15 cellular contexts compared by ENCODE assay signal in the genomic region with DNA sequence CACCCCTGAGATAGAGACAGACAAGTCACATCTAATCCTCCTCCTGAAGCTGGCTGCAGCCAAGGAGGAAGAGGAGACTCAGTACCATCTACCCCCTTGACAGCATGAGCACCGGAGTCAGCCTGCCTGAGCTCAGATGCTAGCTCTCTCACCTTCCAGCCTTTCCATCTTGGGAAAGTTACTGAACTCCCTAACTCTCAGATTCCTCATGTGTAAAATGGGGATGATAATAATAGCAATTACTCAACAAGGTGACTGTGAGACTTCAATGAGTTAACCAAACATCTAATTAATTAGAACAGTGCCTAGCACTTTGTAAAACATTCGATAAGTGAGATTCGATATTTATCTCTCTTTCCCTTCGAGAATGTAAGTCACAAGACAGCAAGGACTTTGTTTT. TPM values are rescaled to one million over a fixed set of nuclear protein-coding genes. Genes with fewer than 3 reads are reported as not detected.
DNase-seq lines count a peak whose midpoint lies in the region; ATAC-seq, FAIRE-seq and TF ChIP-seq lines count a peak whose summit lies in the region.
"Had no signal": no experiment of that assay in that cellular context is flagged by ENCODE, and none has a peak within 500 bp of the region (broad histone marks: within the 10 kb centered on the region; RNA-seq: fewer than 3 reads in every experiment).

No MANE protein-coding gene starts in this region.

- H3K27me3 Mint-ChIP-seq in activated T-helper 17 cell treated with anti-CD3 and anti-CD28 coated beads, Interleukin-2, amount 50 U/mL, for 72 hours, result no peaks in the 10 kb centered on the region
- no peaks in the 10 kb centered on the region for H3K27me3 Mint-ChIP-seq in naive thymus-derived CD4-positive, alpha-beta T cell
- no peaks in the 10 kb centered on the region for H3K27me3 Mint-ChIP-seq in effector memory CD8-positive, alpha-beta T cell

- H3K4me1 ChIP-seq in HepG2 (ENCODE audit: insufficient read depth, low read length) (peaks cover 83% of the 10 kb centered on the region), right lobe of liver (peaks cover 0 to 42% (median 8%) of the 10 kb centered on the region in 4 donors)
- peaks cover 29 to 48% of the 10 kb centered on the region in 2 donors for H3K4me1 ChIP-seq in naive thymus-derived CD4-positive, alpha-beta T cell (ENCODE audit: control insufficient read depth in 2 of 2, insufficient read depth in 2 of 2, low read length in 2 of 2)

- H3K9ac ChIP-seq in HepG2 (ENCODE audit: insufficient read depth, low read depth, low read length), result no peak overlapping the region

- POLR2A ChIA-PET in HepG2 (lab: Yijun Ruan, JAX), result no interaction called here
- POLR2A ChIA-PET in naive thymus-derived CD4-positive, alpha-beta T cell (lab: Charles Lee), result interaction anchor here (0.8 to 2.0 kb wide), 2 partner anchors 11 to 72 kb away, joined by 3 to 6 read pairs; no protein-coding TSS in a partner anchor

- no TSS peak for BruUV-seq in HepG2 (replicated peaks; lab: Mats Ljungman, UMichigan)

- H3K4me3 Mint-ChIP-seq in activated T-helper 17 cell treated with anti-CD3 and anti-CD28 coated beads, Interleukin-2, amount 50 U/mL, for 72 hours, result peak overlapping the region; percentile 32
- peak overlapping the region in 8 of 10 donors; percentile 6 to 71 (median 54) for H3K4me3 Mint-ChIP-seq in naive thymus-derived CD4-positive, alpha-beta T cell
- no peak overlapping the region for H3K4me3 Mint-ChIP-seq in effector memory CD8-positive, alpha-beta T cell

- H3K9me3 Mint-ChIP-seq in activated T-helper 17 cell treated with anti-CD3 and anti-CD28 coated beads, Interleukin-2, amount 50 U/mL, for 72 hours, result no peaks in the 10 kb centered on the region
- no peaks in the 10 kb centered on the region for H3K9me3 Mint-ChIP-seq in naive thymus-derived CD4-positive, alpha-beta T cell
- no peaks in the 10 kb centered on the region for H3K9me3 Mint-ChIP-seq in effector memory CD8-positive, alpha-beta T cell

- TF ChIP-seq RAD21 in HepG2 (CRISPR knock-in tag; IDR thresholded peaks at IDR 0.05), result no peak

- in situ Hi-C loops in HepG2 (cut with HindIII; ENCODE audit: extremely low pct_ligation_motif_present, low pct_unique_long_range_greater_than_20kb), result loop anchor here (10.0 kb wide), 1 partner anchor 134 kb away; no protein-coding TSS in a partner anchor

- no peak overlapping the region for H3K27ac Mint-ChIP-seq in activated T-helper 17 cell treated with anti-CD3 and anti-CD28 coated beads, Interleukin-2, amount 50 U/mL, for 72 hours
- peak overlapping the region in 1 of 9 donors; percentile 77 for H3K27ac Mint-ChIP-seq in naive thymus-derived CD4-positive, alpha-beta T cell
- H3K27ac Mint-ChIP-seq in effector memory CD8-positive, alpha-beta T cell, result no peak overlapping the region

- 88% methylated on average over 4 of the region's 4 CpGs for WGBS in HepG2 (ENCODE audit: low lambda C conversion rate)
- 36% methylated on average over 4 of the region's 4 CpGs for WGBS in right lobe of liver (ENCODE audit: insufficient coverage, low coverage, low lambda C conversion rate, missing lambda C conversion rate)

- H3K27ac ChIP-seq in HepG2 (ENCODE audit: extremely low read length, insufficient read depth, low read length) (no peak overlapping the region), right lobe of liver (no peak overlapping the region)
- no peak overlapping the region for H3K27ac ChIP-seq in naive thymus-derived CD4-positive, alpha-beta T cell (ENCODE audit: low read depth, low read length)
- H3K27ac ChIP-seq: Peyer's patch had no signal

- no peak for FAIRE-seq in HepG2 (lab: Jason Lieb, UNC)
- FAIRE-seq: H54 had no signal

- H3K36me3 Mint-ChIP-seq in activated T-helper 17 cell treated with anti-CD3 and anti-CD28 coated beads, Interleukin-2, amount 50 U/mL, for 72 hours (ENCODE audit: low read depth), result peaks cover 23% of the 10 kb centered on the region
- H3K36me3 Mint-ChIP-seq in naive thymus-derived CD4-positive, alpha-beta T cell, result peaks cover 0 to 11% (median 6%) of the 10 kb centered on the region in 5 donors
- H3K36me3 Mint-ChIP-seq in effector memory CD8-positive, alpha-beta T cell (ENCODE audit: insufficient read depth), result peaks cover 12% of the 10 kb centered on the region

- CTCF ChIA-PET in HepG2 (lab: Yijun Ruan, JAX; ENCODE audit: low intra/inter-chr PET ratio, low total read pairs), result no interaction called here
- CTCF ChIA-PET in naive thymus-derived CD4-positive, alpha-beta T cell (lab: Charles Lee), result interaction anchor here (0.6 kb wide), 1 partner anchor 153 kb away, joined by 5 read pairs; no protein-coding TSS in a partner anchor

- TF ChIP-seq EP300 in HepG2 (IDR thresholded peaks at IDR 0.05; ENCODE audit: low read depth in 2 of 2, low read length in 2 of 2) (no peak), HepG2 (CRISPR knock-in tag; IDR thresholded peaks at IDR 0.05; ENCODE audit: borderline replicate concordance) (no peak)

- peaks cover 96% of the 10 kb centered on the region for H3K79me2 ChIP-seq in HepG2 (ENCODE audit: insufficient read depth, low read length)

- peaks cover 34% of the 10 kb centered on the region for H3K4me1 Mint-ChIP-seq in activated T-helper 17 cell treated with anti-CD3 and anti-CD28 coated beads, Interleukin-2, amount 50 U/mL, for 72 hours
- peaks cover 36 to 91% (median 83%) of the 10 kb centered on the region in 7 donors for H3K4me1 Mint-ChIP-seq in naive thymus-derived CD4-positive, alpha-beta T cell
- peaks cover 32 to 38% of the 10 kb centered on the region in 2 donors for H3K4me1 Mint-ChIP-seq in effector memory CD8-positive, alpha-beta T cell (ENCODE audit: low read depth in 2 of 2)

- peak overlapping the region; percentile 51 for H3K4me2 ChIP-seq in HepG2 (ENCODE audit: low read depth, low read length)

- no peak for ATAC-seq in HepG2
- no peak for ATAC-seq in right lobe of liver
- no peak for ATAC-seq in activated T-helper 17 cell treated with anti-CD3 and anti-CD28 coated beads, Interleukin-2, amount 50 U/mL, for 72 hours (replicated peaks)
- ATAC-seq in naive thymus-derived CD4-positive, alpha-beta T cell, result no peak
- no peak for ATAC-seq in effector memory CD8-positive, alpha-beta T cell (replicated peaks)
- ATAC-seq: Right ventricle myocardium inferior had no signal

- H4K20me1 ChIP-seq in HepG2 (ENCODE audit: insufficient read depth, low read length), result peaks cover 92% of the 10 kb centered on the region

- no peak overlapping the region for H3K4me3 ChIP-seq in HepG2 (replicated peaks in 1 of 3; ENCODE audit: insufficient read depth in 1 of 3, low read depth in 2 of 3, low read length in 3 of 3)
- no peak overlapping the region for H3K4me3 ChIP-seq in right lobe of liver
- no peak overlapping the region for H3K4me3 ChIP-seq in naive thymus-derived CD4-positive, alpha-beta T cell (ENCODE audit: low read length)
- H3K4me3 ChIP-seq: Peyer's patch had no signal

- no peak for DNase-seq in HepG2 (ENCODE audit: low spot score)
- no peak for DNase-seq in right lobe of liver
- no peak for DNase-seq in naive thymus-derived CD4-positive, alpha-beta T cell
- no peak for DNase-seq in effector memory CD8-positive, alpha-beta T cell
- DNase-seq in NCI-H2029 treated with DMSO at 0.1 percent for 48 hours (lab: John Stamatoyannopoulos, UW), result no peak
- DNase-seq in T-helper 1 cell, result no peak
- DNase-seq: Calu3, DMS53, NCI-H1105 treated with DMSO at 0.1 percent for 48 hours, NCI-H187, NCI-H526 treated with DMSO at 0.1 percent for 48 hours, Peyer's patch had no signal

- no peak for TF ChIP-seq CTCF in HepG2 (CRISPR knock-in tag; IDR thresholded peaks at IDR 0.05)
- no peak for TF ChIP-seq CTCF in right lobe of liver (IDR thresholded peaks at IDR 0.05)

- no peaks in the 10 kb centered on the region for H3K9me3 ChIP-seq in HepG2 (ENCODE audit: low read length)
- no peaks in the 10 kb centered on the region for H3K9me3 ChIP-seq in right lobe of liver
- H3K9me3 ChIP-seq in naive thymus-derived CD4-positive, alpha-beta T cell (ENCODE audit: control insufficient read depth in 2 of 3, low read length in 3 of 3), result no peaks in the 10 kb centered on the region
- H3K9me3 ChIP-seq: Peyer's patch had no signal

- intact Hi-C loops in HepG2 (cut with micrococcal nuclease; ENCODE audit: unreplicated experiment) (no loop called here), right lobe of liver (cut with DNase I) (loop anchor here in 1 of 2 donors (10.0 kb wide), 1 partner anchor 106 kb away; a partner anchor contains a TSS)
- intact Hi-C loops in naive thymus-derived CD4-positive, alpha-beta T cell (cut with micrococcal nuclease), result loop anchor here in 1 of 2 donors (10.0 kb wide), 1 partner anchor 396 kb away; a partner anchor contains a TSS

- H2AFZ ChIP-seq in HepG2 (ENCODE audit: low read length), result no peak overlapping the region

- H3K27me3 ChIP-seq in HepG2 (ENCODE audit: control insufficient read depth in 1 of 2, insufficient read depth in 2 of 2, low read length in 2 of 2) (no peaks in the 10 kb centered on the region), right lobe of liver (no peaks in the 10 kb centered on the region)
- H3K27me3 ChIP-seq in naive thymus-derived CD4-positive, alpha-beta T cell (ENCODE audit: control insufficient read depth in 2 of 2, insufficient read depth in 2 of 2, low read length in 2 of 2), result no peaks in the 10 kb centered on the region
- H3K27me3 ChIP-seq: Peyer's patch had no signal

- TF ChIP-seq POLR2A in HepG2 (IDR thresholded peaks at IDR 0.05; ENCODE audit: insufficient read depth in 1 of 2, low read depth in 2 of 2, low read length in 2 of 2) (no peak), right lobe of liver (IDR thresholded peaks at IDR 0.05) (no peak)

- H3K36me3 ChIP-seq in HepG2 (replicated peaks in 1 of 2; ENCODE audit: control insufficient read depth in 1 of 2, insufficient read depth in 2 of 2, low read length in 2 of 2) (peaks cover 1 to 14% of the 10 kb centered on the region in 2 experiments; a peak in 1 of 5 replicates), right lobe of liver (no peaks in the 10 kb centered on the region)
- H3K36me3 ChIP-seq in naive thymus-derived CD4-positive, alpha-beta T cell (ENCODE audit: control insufficient read depth in 2 of 3, insufficient read depth in 3 of 3, low read length in 3 of 3), result no peaks in the 10 kb centered on the region
- H3K36me3 ChIP-seq: Peyer's patch had no signal

RNA-seq across cellular contexts. Expression of a gene that starts 6.4 kb away (rescaled TPM):
- total RNA-seq in HepG2 (2016; rRNA removed; fragmentation: Illumina TruSeq; extraction: Trizol), result 10.8 and 15.0 TPM in 2 replicates
- 1.8 and 2.0 TPM in 2 replicates for total RNA-seq in HepG2 (2016; cell fraction: cytosol; rRNA removed; fragmentation: Illumina TruSeq; extraction: Trizol; ENCODE audit: low read depth)
- 10.8 and 15.2 TPM in 2 replicates for total RNA-seq in HepG2 (2016; cell fraction: insoluble cytoplasmic fraction; rRNA removed; fragmentation: Illumina TruSeq; extraction: Trizol)
- total RNA-seq in HepG2 (2016; cell fraction: membrane; rRNA removed; fragmentation: Illumina TruSeq; extraction: Trizol), result 3.6 and 4.1 TPM in 2 replicates
- total RNA-seq in HepG2 (2016; cell fraction: nucleus; rRNA removed; fragmentation: Illumina TruSeq; extraction: Trizol), result 20.9 and 24.0 TPM in 2 replicates
- polyA plus RNA-seq in HepG2 (2011; rRNA removed), result 15.7 and 16.8 TPM in 2 replicates
- 8.4 and 9.9 TPM in 2 replicates for polyA plus RNA-seq in HepG2 (2011; cell fraction: cytosol; rRNA removed)
- 61.8 and 62.8 TPM in 2 replicates for polyA plus RNA-seq in HepG2 (2011; cell fraction: nucleus; rRNA removed)
- 16.1 and 18.5 TPM in 2 replicates for polyA plus RNA-seq in HepG2 (2012)
- polyA plus RNA-seq in HepG2 (2016; cell fraction: cytosol; fragmentation: Illumina TruSeq; extraction: Trizol; ENCODE audit: low read depth), result 0.14 and 0.46 TPM in 2 replicates
- polyA plus RNA-seq in HepG2 (2016; cell fraction: insoluble cytoplasmic fraction; fragmentation: Illumina TruSeq; extraction: Trizol; ENCODE audit: low read depth), result 7.0 and 7.1 TPM in 2 replicates
- polyA plus RNA-seq in HepG2 (2016; cell fraction: membrane; fragmentation: Illumina TruSeq; extraction: Trizol; ENCODE audit: low read depth), result 1.5 and 1.6 TPM in 2 replicates
- polyA plus RNA-seq in HepG2 (2016; cell fraction: nucleus; fragmentation: Illumina TruSeq; extraction: Trizol; ENCODE audit: insufficient read depth, low read depth), result 19.4 and 21.7 TPM in 2 replicates
- polyA minus RNA-seq in HepG2 (2011; rRNA and poly(A)+ RNA removed; ENCODE audit: low replicate concordance), result 4.4 and 44.0 TPM in 2 replicates
- polyA minus RNA-seq in HepG2 (2011; cell fraction: cytosol; rRNA and poly(A)+ RNA removed), result 30.4 and 36.9 TPM in 2 replicates
- 140 TPM in 2 replicates for polyA minus RNA-seq in HepG2 (2011; cell fraction: nucleus; rRNA and poly(A)+ RNA removed)
- 10 to 100 TPM in 1 of 6 experiments, 1 to 10 TPM in 5; 3.7 to 10.7 (median 6.8) TPM for total RNA-seq in right lobe of liver
- 10 to 100 TPM; 31.1 to 48.7 TPM for total RNA-seq in activated T-helper 17 cell treated with anti-CD3 and anti-CD28 coated beads, Interleukin-2, amount 50 U/mL, for 72 hours
- 10 to 100 TPM; 24.0 to 62.5 (median 50.3) TPM for total RNA-seq in naive thymus-derived CD4-positive, alpha-beta T cell
- 1 to 10 TPM; 5.4 to 6.0 TPM for polyA plus RNA-seq in naive thymus-derived CD4-positive, alpha-beta T cell

Comparison
In these comparisons a context has a peak if more than half of its experiments do, and no peak if none do; other contexts are left out.
1. H3K4me3 Mint-ChIP-seq: peak in activated T-helper 17 cell treated with anti-CD3 and anti-CD28 coated beads, Interleukin-2, amount 50 U/mL, for 72 hours (single experiment) and naive thymus-derived CD4-positive, alpha-beta T cell (8 of 10); none in effector memory CD8-positive, alpha-beta T cell (0 of 2).